In the genomic region with DNA sequence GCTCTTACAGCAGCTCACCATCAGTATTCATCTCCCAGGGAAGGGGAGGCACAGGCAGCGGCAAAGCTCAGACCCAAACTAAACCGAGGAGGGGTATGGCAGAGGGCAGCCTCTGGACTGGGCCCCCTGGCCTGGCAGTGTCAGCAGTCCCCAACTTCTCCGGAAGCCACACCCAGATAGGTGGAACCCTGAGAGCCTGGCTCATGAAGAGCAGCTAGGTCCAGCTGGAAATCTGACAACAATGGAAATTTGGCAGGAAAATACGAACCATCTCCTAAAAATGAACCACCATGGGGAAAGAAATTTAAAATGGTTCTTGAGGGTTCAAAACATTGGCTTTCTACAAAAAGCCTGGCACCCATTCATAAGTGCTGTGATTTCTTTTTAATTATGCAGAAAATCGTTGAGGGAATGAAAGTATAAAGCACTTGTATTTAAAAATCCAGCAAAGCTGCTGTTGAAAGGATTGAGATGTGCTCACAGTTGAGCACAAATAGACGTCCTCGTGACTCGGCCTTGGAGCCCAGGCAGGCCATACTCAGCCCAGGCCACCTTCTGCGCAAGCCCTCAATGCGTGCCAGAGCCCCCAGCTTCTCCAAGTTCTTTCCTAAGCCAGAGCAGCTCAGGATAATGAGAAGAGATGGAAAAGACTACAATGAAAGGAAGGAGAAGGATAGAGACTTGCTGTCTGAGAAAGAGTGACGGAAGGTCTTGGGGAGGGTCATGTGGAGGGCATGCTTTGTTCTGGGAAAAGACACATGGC, we compare ENCODE assay signal across 17 cellular contexts.
DNase-seq lines count a peak whose midpoint lies in the region; ATAC-seq and TF ChIP-seq lines count a peak whose summit lies in the region.
"Had no signal": no experiment of that assay in that cellular context is flagged by ENCODE, and none has a peak within 500 bp of the region (broad histone marks: within the 10 kb centered on the region; RNA-seq: fewer than 3 reads in every experiment).

No MANE protein-coding gene starts in this region.

- H3K27ac Mint-ChIP-seq in MCF 10A (ENCODE audit: low read depth, unreplicated experiment) = no peak overlapping the region
- H3K27ac Mint-ChIP-seq: T-helper 1 cell treated with Interleukin-12 subunit alpha and Interleukin-12 subunit beta and Interleukin-4 antibody, amounts not matched to agents 30 μg/mL and 1 μg/mL, for 36 hours had no signal

- CTCF ChIA-PET in MCF 10A (lab: Yijun Ruan, JAX) = interaction anchor here (0.5 to 1.0 kb wide), 4 partner anchors 76 to 228 kb away, joined by 3 to 4 read pairs (median 3); no protein-coding TSS in a partner anchor

- no peaks in the 10 kb centered on the region for H3K36me3 Mint-ChIP-seq in MCF 10A (ENCODE audit: insufficient read depth, unreplicated experiment)

- BruUV-seq in MCF 10A (replicated peaks; lab: Mats Ljungman, UMichigan) = no TSS peak

- no peak overlapping the region for H3K4me3 Mint-ChIP-seq in MCF 10A (ENCODE audit: unreplicated experiment)
- H3K4me3 Mint-ChIP-seq: T-helper 1 cell treated with Interleukin-12 subunit alpha and Interleukin-12 subunit beta and Interleukin-4 antibody, amounts not matched to agents 30 μg/mL and 1 μg/mL, for 36 hours had no signal

- no peaks in the 10 kb centered on the region for H3K27me3 ChIP-seq in breast epithelium
- peaks cover 0 to 2% of the 10 kb centered on the region in 2 donors for H3K27me3 ChIP-seq in left lung
- H3K27me3 ChIP-seq in rectal smooth muscle tissue (ENCODE audit: control insufficient read depth, insufficient read depth, low read length) = no peaks in the 10 kb centered on the region
- H3K27me3 ChIP-seq in aorta (ENCODE audit: control insufficient read depth in 1 of 2, insufficient read depth in 2 of 2, low read length in 1 of 2) = no peaks in the 10 kb centered on the region
- H3K27me3 ChIP-seq: pancreas had no signal

- no peaks in the 10 kb centered on the region for H3K27me3 Mint-ChIP-seq in MCF 10A (ENCODE audit: insufficient read depth, unreplicated experiment)

- H3K9ac ChIP-seq in rectal smooth muscle tissue (ENCODE audit: low read length) = no peak overlapping the region

- no peak for DNase-seq in breast epithelium (ENCODE audit: low spot score in 2 of 2)
- DNase-seq in MCF 10A (ENCODE audit: unreplicated experiment) = no peak
- DNase-seq in left lung = no peak
- peak; percentile 82 to 87 for DNase-seq in aorta
- no peak for DNase-seq in NCI-H2107 (lab: John Stamatoyannopoulos, UW)
- no peak for DNase-seq in SIG-M5 (lab: John Stamatoyannopoulos, UW)
- DNase-seq: cerebellar nuclear complex, EL, Karpas-422, NCI-H146, NCI-H524, pancreas had no signal

- no peaks in the 10 kb centered on the region for H3K4me1 ChIP-seq in breast epithelium
- peaks cover 6 to 7% of the 10 kb centered on the region in 2 donors for H3K4me1 ChIP-seq in left lung
- H3K4me1 ChIP-seq in rectal smooth muscle tissue (ENCODE audit: control insufficient read depth, insufficient read depth, low read length) = peaks cover 87% of the 10 kb centered on the region
- H3K4me1 ChIP-seq in aorta (ENCODE audit: control insufficient read depth in 1 of 2, insufficient read depth in 2 of 2, low read length in 2 of 2) = peaks cover 3 to 4% of the 10 kb centered on the region in 2 donors
- H3K4me1 ChIP-seq: A549 had no signal

- 17 to 21% methylated on average over 11 of the region's 11 CpGs for WGBS in aorta, 2 donors

- POLR2A ChIA-PET in MCF 10A (lab: Yijun Ruan, JAX) = interaction anchor here (0.6 to 1.2 kb wide), 5 partner anchors 10 to 232 kb away, joined by 3 read pairs; no protein-coding TSS in a partner anchor

- peaks cover 16% of the 10 kb centered on the region for H3K4me1 Mint-ChIP-seq in MCF 10A (ENCODE audit: insufficient read depth, unreplicated experiment)

- H3K27ac ChIP-seq in breast epithelium (peak overlapping the region; percentile 68 to 77), left lung (peak overlapping the region in 1 of 2 donors; percentile 70), rectal smooth muscle tissue (ENCODE audit: low read depth, low read length) (peak overlapping the region; percentile 97), aorta (ENCODE audit: low read depth in 1 of 2, low read length in 2 of 2) (peak overlapping the region; percentile 78 to 90)
- H3K27ac ChIP-seq: A549 had no signal

- TF ChIP-seq CTCF in breast epithelium (IDR thresholded peaks at IDR 0.05) (no peak), MCF 10A (IDR thresholded peaks at IDR 0.05; ENCODE audit: unreplicated experiment) (no peak), left lung (IDR thresholded peaks at IDR 0.05) (no peak)

- ATAC-seq in left lung (peak; percentile 30), aorta (ENCODE audit: low FRiP score) (peak; percentile 86), GM18520 (IDR thresholded peaks at IDR 0.05; ENCODE audit: unreplicated experiment) (no peak)
- ATAC-seq: A549 had no signal

- no peak overlapping the region for H3K4me3 ChIP-seq in breast epithelium
- H3K4me3 ChIP-seq in left lung = no peak overlapping the region
- H3K4me3 ChIP-seq in rectal smooth muscle tissue (ENCODE audit: low read length) = no peak overlapping the region
- H3K4me3 ChIP-seq in aorta (ENCODE audit: low read length in 2 of 2) = no peak overlapping the region
- H3K4me3 ChIP-seq: A549, lung, pancreas had no signal

- H3K9me3 ChIP-seq in breast epithelium (no peaks in the 10 kb centered on the region), left lung (no peaks in the 10 kb centered on the region), aorta (ENCODE audit: control insufficient read depth, low read length) (no peaks in the 10 kb centered on the region)
- H3K9me3 ChIP-seq: A549, pancreas had no signal

- H3K36me3 ChIP-seq in breast epithelium = no peaks in the 10 kb centered on the region
- no peaks in the 10 kb centered on the region for H3K36me3 ChIP-seq in left lung
- H3K36me3 ChIP-seq in rectal smooth muscle tissue (ENCODE audit: control insufficient read depth, insufficient read depth, low read length) = peaks cover 4% of the 10 kb centered on the region
- no peaks in the 10 kb centered on the region for H3K36me3 ChIP-seq in aorta (ENCODE audit: control insufficient read depth in 1 of 2, insufficient read depth in 2 of 2, low read length in 1 of 2)
- H3K36me3 ChIP-seq: pancreas had no signal

- intact Hi-C loops in breast epithelium (cut with DNase I; ENCODE audit: low total_unique reads) (no loop called here), MCF 10A (cut with micrococcal nuclease) (no loop called here), left lung (cut with DNase I) (no loop called here), aorta (cut with DNase I) (no loop called here)

- no peak for TF ChIP-seq POLR2A in breast epithelium (IDR thresholded peaks at IDR 0.05)

- H3K9me3 Mint-ChIP-seq in MCF 10A (ENCODE audit: unreplicated experiment) = no peaks in the 10 kb centered on the region
- H3K9me3 Mint-ChIP-seq: T-helper 1 cell treated with Interleukin-12 subunit alpha and Interleukin-12 subunit beta and Interleukin-4 antibody, amounts not matched to agents 30 μg/mL and 1 μg/mL, for 36 hours had no signal

Comparison
In these comparisons a context has a peak if more than half of its experiments do, and no peak if none do; other contexts are left out.
1. DNase-seq: peak in aorta (2 of 2); none in breast epithelium (0 of 2), MCF 10A (single experiment), left lung (0 of 2), NCI-H2107 (single experiment) and SIG-M5 (single experiment).